In the genomic region with DNA sequence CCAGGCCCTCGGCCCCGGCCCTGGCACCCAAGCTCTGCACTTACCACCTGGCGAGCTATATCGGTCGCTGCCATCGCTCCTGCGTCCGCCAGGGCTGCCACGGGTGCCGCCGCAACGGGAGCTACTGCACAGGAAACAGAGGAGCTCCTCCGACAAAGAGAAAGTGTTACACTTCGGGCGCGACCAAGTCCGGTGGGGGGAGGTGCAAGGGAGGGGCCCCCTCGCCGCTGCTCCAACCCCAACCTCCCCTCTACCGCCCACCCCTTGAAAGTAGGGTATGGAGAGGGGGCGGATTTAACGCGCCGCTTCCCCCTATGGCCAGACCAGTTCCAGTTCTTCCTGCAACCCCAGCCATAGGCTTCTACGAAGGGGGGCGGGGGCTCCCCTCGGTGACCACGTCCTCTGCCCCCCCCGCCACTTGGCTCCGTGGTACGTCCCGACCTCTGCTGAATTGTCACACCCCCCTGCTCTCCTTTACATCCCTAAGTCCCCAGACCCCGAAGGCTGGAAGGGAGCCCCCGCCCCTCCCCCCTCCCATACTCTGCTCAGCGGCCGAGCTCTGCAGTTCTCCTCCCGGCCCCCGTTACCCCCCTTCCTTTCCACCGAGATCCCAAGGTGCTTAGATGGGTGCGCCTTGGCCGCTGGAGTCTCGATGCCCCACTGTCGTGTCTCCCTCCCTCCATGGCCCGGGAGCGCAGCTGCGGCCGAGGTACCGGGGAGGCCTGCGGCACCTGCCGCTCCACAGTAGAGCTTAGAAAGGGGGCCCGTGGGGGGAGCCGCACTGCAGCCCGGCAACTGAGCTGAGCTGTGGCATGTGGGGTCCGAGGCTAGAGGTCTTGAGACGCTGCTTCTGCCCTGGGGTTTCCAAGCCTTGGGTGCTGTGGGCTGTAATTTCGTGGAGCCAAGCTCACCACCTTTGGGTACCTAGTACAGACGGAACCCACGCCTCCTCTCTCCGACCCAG, we compare ENCODE assay signal across 1 cellular context.
A peak's percentile ranks its signal among the peaks of the same experiment; 100 is the strongest.
TF ChIP-seq lines count a peak whose summit lies in the region.

Gene SEPTIN6, minus strand, starts transcription at position 137 of the 964 bp plus-strand sequence. Its CDS starts 63 bp downstream, at position 74.

TF ChIP-seq in GM12878, 131 proteins besides CTCF, POLR2A, EP300 and RAD21 (continued from another document):
- no peak for TF ChIP-seq CEBPZ (IDR thresholded peaks at IDR 0.05; ENCODE audit: low read depth, low read length)
- no peak for TF ChIP-seq JUNB (IDR thresholded peaks at IDR 0.05)
- TF ChIP-seq, protein P1, sequence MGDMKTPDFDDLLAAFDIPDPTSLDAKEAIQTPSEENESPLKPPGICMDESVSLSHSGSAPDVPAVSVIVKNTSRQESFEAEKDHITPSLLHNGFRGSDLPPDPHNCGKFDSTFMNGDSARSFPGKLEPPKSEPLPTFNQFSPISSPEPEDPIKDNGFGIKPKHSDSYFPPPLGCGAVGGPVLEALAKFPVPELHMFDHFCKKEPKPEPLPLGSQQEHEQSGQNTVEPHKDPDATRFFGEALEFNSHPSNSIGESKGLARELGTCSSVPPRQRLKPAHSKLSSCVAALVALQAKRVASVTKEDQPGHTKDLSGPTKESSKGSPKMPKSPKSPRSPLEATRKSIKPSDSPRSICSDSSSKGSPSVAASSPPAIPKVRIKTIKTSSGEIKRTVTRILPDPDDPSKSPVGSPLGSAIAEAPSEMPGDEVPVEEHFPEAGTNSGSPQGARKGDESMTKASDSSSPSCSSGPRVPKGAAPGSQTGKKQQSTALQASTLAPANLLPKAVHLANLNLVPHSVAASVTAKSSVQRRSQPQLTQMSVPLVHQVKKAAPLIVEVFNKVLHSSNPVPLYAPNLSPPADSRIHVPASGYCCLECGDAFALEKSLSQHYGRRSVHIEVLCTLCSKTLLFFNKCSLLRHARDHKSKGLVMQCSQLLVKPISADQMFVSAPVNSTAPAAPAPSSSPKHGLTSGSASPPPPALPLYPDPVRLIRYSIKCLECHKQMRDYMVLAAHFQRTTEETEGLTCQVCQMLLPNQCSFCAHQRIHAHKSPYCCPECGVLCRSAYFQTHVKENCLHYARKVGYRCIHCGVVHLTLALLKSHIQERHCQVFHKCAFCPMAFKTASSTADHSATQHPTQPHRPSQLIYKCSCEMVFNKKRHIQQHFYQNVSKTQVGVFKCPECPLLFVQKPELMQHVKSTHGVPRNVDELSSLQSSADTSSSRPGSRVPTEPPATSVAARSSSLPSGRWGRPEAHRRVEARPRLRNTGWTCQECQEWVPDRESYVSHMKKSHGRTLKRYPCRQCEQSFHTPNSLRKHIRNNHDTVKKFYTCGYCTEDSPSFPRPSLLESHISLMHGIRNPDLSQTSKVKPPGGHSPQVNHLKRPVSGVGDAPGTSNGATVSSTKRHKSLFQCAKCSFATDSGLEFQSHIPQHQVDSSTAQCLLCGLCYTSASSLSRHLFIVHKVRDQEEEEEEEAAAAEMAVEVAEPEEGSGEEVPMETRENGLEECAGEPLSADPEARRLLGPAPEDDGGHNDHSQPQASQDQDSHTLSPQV (IDR thresholded peaks at IDR 0.05): no peak
- peak; percentile 47; the same call in 1 of the 2 replicates for TF ChIP-seq MTA2 (IDR thresholded peaks at IDR 0.05; ENCODE audit: low read depth)
- TF ChIP-seq, protein P2, sequence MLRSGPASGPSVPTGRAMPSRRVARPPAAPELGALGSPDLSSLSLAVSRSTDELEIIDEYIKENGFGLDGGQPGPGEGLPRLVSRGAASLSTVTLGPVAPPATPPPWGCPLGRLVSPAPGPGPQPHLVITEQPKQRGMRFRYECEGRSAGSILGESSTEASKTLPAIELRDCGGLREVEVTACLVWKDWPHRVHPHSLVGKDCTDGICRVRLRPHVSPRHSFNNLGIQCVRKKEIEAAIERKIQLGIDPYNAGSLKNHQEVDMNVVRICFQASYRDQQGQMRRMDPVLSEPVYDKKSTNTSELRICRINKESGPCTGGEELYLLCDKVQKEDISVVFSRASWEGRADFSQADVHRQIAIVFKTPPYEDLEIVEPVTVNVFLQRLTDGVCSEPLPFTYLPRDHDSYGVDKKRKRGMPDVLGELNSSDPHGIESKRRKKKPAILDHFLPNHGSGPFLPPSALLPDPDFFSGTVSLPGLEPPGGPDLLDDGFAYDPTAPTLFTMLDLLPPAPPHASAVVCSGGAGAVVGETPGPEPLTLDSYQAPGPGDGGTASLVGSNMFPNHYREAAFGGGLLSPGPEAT (IDR thresholded peaks at IDR 0.05; ENCODE audit: low read depth): peak; percentile 84
- peak; percentile 28 for TF ChIP-seq RELA (IDR thresholded peaks at IDR 0.05; ENCODE audit: borderline replicate concordance, partially characterized antibody)
- TF ChIP-seq GABPA (IDR thresholded peaks at IDR 0.05; ENCODE audit: low read depth): no peak
- TF ChIP-seq, protein P3, sequence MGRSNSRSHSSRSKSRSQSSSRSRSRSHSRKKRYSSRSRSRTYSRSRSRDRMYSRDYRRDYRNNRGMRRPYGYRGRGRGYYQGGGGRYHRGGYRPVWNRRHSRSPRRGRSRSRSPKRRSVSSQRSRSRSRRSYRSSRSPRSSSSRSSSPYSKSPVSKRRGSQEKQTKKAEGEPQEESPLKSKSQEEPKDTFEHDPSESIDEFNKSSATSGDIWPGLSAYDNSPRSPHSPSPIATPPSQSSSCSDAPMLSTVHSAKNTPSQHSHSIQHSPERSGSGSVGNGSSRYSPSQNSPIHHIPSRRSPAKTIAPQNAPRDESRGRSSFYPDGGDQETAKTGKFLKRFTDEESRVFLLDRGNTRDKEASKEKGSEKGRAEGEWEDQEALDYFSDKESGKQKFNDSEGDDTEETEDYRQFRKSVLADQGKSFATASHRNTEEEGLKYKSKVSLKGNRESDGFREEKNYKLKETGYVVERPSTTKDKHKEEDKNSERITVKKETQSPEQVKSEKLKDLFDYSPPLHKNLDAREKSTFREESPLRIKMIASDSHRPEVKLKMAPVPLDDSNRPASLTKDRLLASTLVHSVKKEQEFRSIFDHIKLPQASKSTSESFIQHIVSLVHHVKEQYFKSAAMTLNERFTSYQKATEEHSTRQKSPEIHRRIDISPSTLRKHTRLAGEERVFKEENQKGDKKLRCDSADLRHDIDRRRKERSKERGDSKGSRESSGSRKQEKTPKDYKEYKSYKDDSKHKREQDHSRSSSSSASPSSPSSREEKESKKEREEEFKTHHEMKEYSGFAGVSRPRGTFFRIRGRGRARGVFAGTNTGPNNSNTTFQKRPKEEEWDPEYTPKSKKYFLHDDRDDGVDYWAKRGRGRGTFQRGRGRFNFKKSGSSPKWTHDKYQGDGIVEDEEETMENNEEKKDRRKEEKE (IDR thresholded peaks at IDR 0.05): peak; percentile 86
- no peak for TF ChIP-seq ZNF217 (IDR thresholded peaks at IDR 0.05)
- no peak for TF ChIP-seq PAX5 (IDR thresholded peaks at IDR 0.05; ENCODE audit: borderline replicate concordance, low read depth, low read length)
- TF ChIP-seq PKNOX1 (IDR thresholded peaks at IDR 0.05): no peak
- no peak for TF ChIP-seq RFX5 (IDR thresholded peaks at IDR 0.05; ENCODE audit: low read depth, low read length)
- TF ChIP-seq MXI1 (IDR thresholded peaks at IDR 0.05; ENCODE audit: low read depth, low read length): no peak
